Comparison of ENCODE assay signal across 8 cellular contexts in genomic region chr12:6039894-6040601, GRCh38.
DNase-seq lines count a peak whose midpoint lies in the region; ATAC-seq and TF ChIP-seq lines count a peak whose summit lies in the region.

No MANE protein-coding gene starts in this region.

- peaks cover 2 to 7% (median 2%) of the 10 kb centered on the region in 4 donors for H3K4me1 Mint-ChIP-seq in naive thymus-derived CD8-positive, alpha-beta T cell

- H3K9me3 ChIP-seq in testis = no peaks in the 10 kb centered on the region

- TF ChIP-seq POLR2A in testis (IDR thresholded peaks at IDR 0.05) = no peak

- no peaks in the 10 kb centered on the region for H3K36me3 ChIP-seq in testis (ENCODE audit: low read depth, missing control alignments)

- peaks cover 0 to 7% (median 2%) of the 10 kb centered on the region in 5 donors for H3K27me3 Mint-ChIP-seq in naive thymus-derived CD8-positive, alpha-beta T cell

- no peaks in the 10 kb centered on the region for H3K36me3 Mint-ChIP-seq in naive thymus-derived CD8-positive, alpha-beta T cell

- H3K4me3 Mint-ChIP-seq in naive thymus-derived CD8-positive, alpha-beta T cell = peak overlapping the region in 1 of 10 donors; percentile 33

- WGBS in testis, 2 donors = 44 to 49% methylated on average over 12 of the region's 12 CpGs

- H3K27ac ChIP-seq in testis = no peak overlapping the region

- H3K4me3 ChIP-seq in testis = no peak overlapping the region

- ATAC-seq in HG02938 (IDR thresholded peaks at IDR 0.05; ENCODE audit: unreplicated experiment) = peak; percentile 59
- ATAC-seq in esophagus mucosa = peak; percentile 66
- ATAC-seq in naive thymus-derived CD8-positive, alpha-beta T cell = peak; percentile 86 to 92
- ATAC-seq in HG03280 (IDR thresholded peaks at IDR 0.05; ENCODE audit: unreplicated experiment) = no peak

- intact Hi-C loops in testis (cut with DNase I; ENCODE audit: low total_unique reads) = loop anchor here (10.0 kb wide), 1 partner anchor 55 kb away; no protein-coding TSS in a partner anchor

- H3K4me1 ChIP-seq in testis = no peaks in the 10 kb centered on the region

- POLR2A ChIA-PET in naive thymus-derived CD8-positive, alpha-beta T cell (lab: Charles Lee) = no interaction called here

- TF ChIP-seq CTCF in testis (IDR thresholded peaks at IDR 0.05) = peak; percentile 74 to 96 (median 91)

- no peak overlapping the region for H3K27ac Mint-ChIP-seq in naive thymus-derived CD8-positive, alpha-beta T cell

- H3K27me3 ChIP-seq in testis = no peaks in the 10 kb centered on the region

- H3K9me3 Mint-ChIP-seq in naive thymus-derived CD8-positive, alpha-beta T cell = no peaks in the 10 kb centered on the region

- DNase-seq in ELF-1 (ENCODE audit: low read depth, low spot score) (peak; percentile 81), NCI-H774 (lab: John Stamatoyannopoulos, UW) (peak; percentile 60), testis (peak; percentile 72)
- DNase-seq in activated CD8-positive, alpha-beta memory T cell treated with anti-CD3 and anti-CD28 coated beads for 24 hours = peak; percentile 73
- peak in 9 of 10 donors; percentile 17 to 74 (median 45) for DNase-seq in naive thymus-derived CD8-positive, alpha-beta T cell
